In genomic region chr5:96931037-96931436, GRCh38 we compare ENCODE assay signal across 1 cellular context.
TF ChIP-seq lines count a peak whose summit lies in the region.

No MANE protein-coding gene starts in this region.

TF ChIP-seq in HepG2, 621 proteins besides CTCF, POLR2A, EP300 and RAD21:
- TF ChIP-seq ZNF770 (CRISPR knock-in tag; IDR thresholded peaks at IDR 0.05) = peak; percentile 32; the same call in 1 of the 2 replicates
